In genomic region chr5:81169924-81170323, GRCh38 we compare ENCODE assay signal across 23 cellular contexts.
"Had no signal": no experiment of that assay in that cellular context is flagged by ENCODE, and none has a peak within 500 bp of the region (broad histone marks: within the 10 kb centered on the region; RNA-seq: fewer than 3 reads in every experiment).

No MANE protein-coding gene starts in this region.

- FAIRE-seq: keratinocyte, pancreas, small intestine had no signal

- H3K9me3 ChIP-seq: esophagus muscularis mucosa, gastroesophageal sphincter, pancreas, stomach, thoracic aorta, transverse colon had no signal

- H3K4me1 Mint-ChIP-seq: immature natural killer cell had no signal

- H3K27me3 ChIP-seq: dorsolateral prefrontal cortex, esophagus muscularis mucosa, gastroesophageal sphincter, pancreas, stomach, transverse colon had no signal

- ATAC-seq: gastroesophageal sphincter; left ventricle myocardium superior; naive thymus-derived CD4-positive, alpha-beta T cell; pancreas; right cardiac atrium had no signal

- H3K4me3 Mint-ChIP-seq: immature natural killer cell; naive thymus-derived CD4-positive, alpha-beta T cell had no signal

- H3K27me3 Mint-ChIP-seq: naive thymus-derived CD4-positive, alpha-beta T cell had no signal

- H3K9me3 Mint-ChIP-seq: naive thymus-derived CD4-positive, alpha-beta T cell had no signal

- H3K4me3 ChIP-seq: dorsolateral prefrontal cortex, esophagus muscularis mucosa, gastroesophageal sphincter, lung, pancreas, stomach, thoracic aorta, transverse colon had no signal

- DNase-seq: cortex of kidney; dorsolateral prefrontal cortex; effector CD8-positive, alpha-beta T cell; glutamatergic neuron; immature natural killer cell; left ventricle myocardium superior; mesendoderm; naive thymus-derived CD4-positive, alpha-beta T cell; nucleus accumbens; pancreas; right cardiac atrium; small intestine; stimulated activated CD4-positive, alpha-beta T cell treated with anti-CD3 and anti-CD28 coated beads, Interleukin-12 subunit alpha, Interleukin-12 subunit beta, amount 100 ng/mL, for 4 hours; stimulated activated naive CD4-positive, alpha-beta T cell; stomach; substantia nigra; transverse colon had no signal

- H3K36me3 ChIP-seq: esophagus muscularis mucosa, gastroesophageal sphincter, pancreas, stomach, thoracic aorta, transverse colon had no signal

- H3K4me1 ChIP-seq: esophagus muscularis mucosa, gastroesophageal sphincter, pancreas, stomach had no signal

- H3K27ac ChIP-seq: esophagus muscularis mucosa, gastroesophageal sphincter, pancreas, stomach, thoracic aorta, transverse colon had no signal

- H3K27ac Mint-ChIP-seq: immature natural killer cell, progenitor cell of endocrine pancreas had no signal
